ENCODE assay signal across 11 cellular contexts in the genomic region with DNA sequence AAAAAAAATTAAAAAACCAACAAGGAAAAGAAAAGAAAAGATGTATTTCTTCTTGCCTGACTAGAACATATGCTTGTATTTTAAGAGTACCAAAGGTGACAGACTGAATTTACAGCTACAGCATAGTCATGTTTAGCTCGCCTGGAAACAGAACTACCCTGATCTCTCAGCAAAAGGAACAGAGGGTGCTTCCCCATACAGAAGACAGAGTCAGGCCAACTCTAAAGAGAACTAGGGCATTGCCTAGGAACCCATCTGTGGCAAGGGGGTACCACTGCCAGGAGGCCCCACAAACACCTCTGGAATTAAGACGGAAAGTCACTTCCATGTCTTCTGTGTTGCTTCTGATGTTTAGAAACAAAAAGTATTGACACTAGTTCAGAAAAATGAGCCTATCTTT.
DNase-seq lines count a peak whose midpoint lies in the region; ATAC-seq and TF ChIP-seq lines count a peak whose summit lies in the region.
"Had no signal": no experiment of that assay in that cellular context is flagged by ENCODE, and none has a peak within 500 bp of the region (broad histone marks: within the 10 kb centered on the region; RNA-seq: fewer than 3 reads in every experiment).

No MANE protein-coding gene starts in this region.

- peak overlapping the region; percentile 11 for H3K27ac ChIP-seq in AG04450 (ENCODE audit: low read depth, low read length)

- DNase-seq in AG04450 (ENCODE audit: low read depth, low spot score) (no peak), choroid plexus epithelial cell (ENCODE audit: low read depth) (peak; percentile 71), neural crest cell (ENCODE audit: low read depth, low spot score) (no peak), KBM-7 (no peak)
- no peak for DNase-seq in activated CD4-positive, alpha-beta T cell treated with anti-CD3 and anti-CD28 coated beads, Interleukin-2, amount 50 U/mL, for 4 hours
- DNase-seq: Peyer's patch; stimulated activated naive CD8-positive, alpha-beta T cell treated with anti-CD3 and anti-CD28 coated beads, Interleukin-15, amount 100 ng/mL, for 72 hours had no signal

- no peak overlapping the region for H3K27ac Mint-ChIP-seq in neural crest cell (ENCODE audit: unreplicated experiment)

- H3K4me1 Mint-ChIP-seq in neural crest cell = peaks cover 53% of the 10 kb centered on the region

- H3K9me3 Mint-ChIP-seq in neural crest cell = no peaks in the 10 kb centered on the region
- H3K9me3 Mint-ChIP-seq: stimulated activated naive CD8-positive, alpha-beta T cell treated with anti-CD3 and anti-CD28 coated beads, Interleukin-15, amount 100 ng/mL, for 72 hours had no signal

- CTCF ChIA-PET in AG04450 (lab: Charles Lee) = interaction anchor here (0.7 to 0.9 kb wide), 2 partner anchors 29 to 186 kb away, joined by 3 read pairs; no protein-coding TSS in a partner anchor

- ATAC-seq in HG02798 (IDR thresholded peaks at IDR 0.05; ENCODE audit: poor library complexity, unreplicated experiment) (peak; percentile 21), GM19324 (IDR thresholded peaks at IDR 0.05; ENCODE audit: low FRiP score, unreplicated experiment) (no peak)
- ATAC-seq in activated CD4-positive, CD25-positive, alpha-beta regulatory T cell treated with anti-CD3 and anti-CD28 coated beads, Interleukin-2, amount 50 U/mL, for 24 hours = no peak

- H3K27me3 ChIP-seq in AG04450 (ENCODE audit: control insufficient read depth, insufficient read depth, low read length) = no peaks in the 10 kb centered on the region
- H3K27me3 ChIP-seq: Peyer's patch had no signal

- POLR2A ChIA-PET in AG04450 (lab: Yijun Ruan, JAX) = no interaction called here

- in situ Hi-C loops in KBM-7 (cut with MboI; ENCODE audit: low pct_unique_long_range_greater_than_20kb, low sequenced_read_pairs) = no loop called here

- H3K36me3 Mint-ChIP-seq in neural crest cell (ENCODE audit: low read depth) = no peaks in the 10 kb centered on the region

- H3K4me3 ChIP-seq in AG04450 (ENCODE audit: low read depth, low read length) (no peak overlapping the region), choroid plexus epithelial cell (ENCODE audit: low read depth, low read length) (no peak overlapping the region)
- H3K4me3 ChIP-seq: lung, Peyer's patch had no signal

- H3K9me3 ChIP-seq in AG04450 (ENCODE audit: control insufficient read depth, insufficient read depth, low read length) = no peaks in the 10 kb centered on the region
- H3K9me3 ChIP-seq: Peyer's patch had no signal

- H3K27me3 Mint-ChIP-seq in neural crest cell (ENCODE audit: low read depth) = no peaks in the 10 kb centered on the region
- H3K27me3 Mint-ChIP-seq: stimulated activated naive CD8-positive, alpha-beta T cell treated with anti-CD3 and anti-CD28 coated beads, Interleukin-15, amount 100 ng/mL, for 72 hours had no signal

- TF ChIP-seq CTCF in AG04450 (IDR thresholded peaks at IDR 0.05; ENCODE audit: low read depth, low read length) (no peak), choroid plexus epithelial cell (conservative IDR thresholded peaks at IDR 0.05; ENCODE audit: low read depth, low read length) (no peak), neural crest cell (conservative IDR thresholded peaks at IDR 0.05) (no peak)

- H3K4me3 Mint-ChIP-seq in neural crest cell = peak overlapping the region; percentile 1
